ENCODE assay signal across 33 cellular contexts in the genomic region with DNA sequence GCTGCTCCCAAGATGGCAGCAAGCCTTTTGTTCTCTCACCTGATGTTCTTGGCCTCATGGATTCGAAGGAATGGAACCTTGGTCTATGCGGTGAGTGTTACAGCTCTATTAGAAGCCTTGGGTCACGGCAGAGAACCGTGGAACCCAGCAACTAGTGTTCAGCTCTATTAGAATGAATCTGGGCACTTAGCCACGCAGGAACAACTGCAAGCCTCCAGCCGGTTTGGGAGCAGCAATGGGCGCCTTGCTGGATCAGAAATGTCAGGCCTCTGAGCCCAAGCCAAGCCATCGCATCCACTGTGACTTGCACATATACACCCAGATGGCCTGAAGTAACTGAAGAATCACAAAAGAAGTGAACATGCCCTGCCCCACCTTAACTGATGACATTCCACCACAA.
DNase-seq lines count a peak whose midpoint lies in the region; ATAC-seq and TF ChIP-seq lines count a peak whose summit lies in the region.
"Had no signal": no experiment of that assay in that cellular context is flagged by ENCODE, and none has a peak within 500 bp of the region (broad histone marks: within the 10 kb centered on the region; RNA-seq: fewer than 3 reads in every experiment).

No MANE protein-coding gene starts in this region.

- no peaks in the 10 kb centered on the region for H3K27me3 Mint-ChIP-seq in endodermal cell (ENCODE audit: insufficient read depth)
- no peaks in the 10 kb centered on the region for H3K27me3 Mint-ChIP-seq in activated CD8-positive, alpha-beta memory T cell treated with anti-CD3 and anti-CD28 coated beads, Interleukin-2, amount 10 ng/mL, durations not matched to agents 7 days and 5 days
- H3K27me3 Mint-ChIP-seq: B cell; CD4-positive, alpha-beta memory T cell; CD4-positive, alpha-beta T cell; CD4-positive, CD25-positive, alpha-beta regulatory T cell had no signal

- peak overlapping the region; percentile 87; the same call in 1 of the 2 replicates for H3K27ac ChIP-seq in HUES6 (ENCODE audit: low read depth, low read length)
- no peak overlapping the region for H3K27ac ChIP-seq in endodermal cell (ENCODE audit: low read depth, low read length)
- no peak overlapping the region for H3K27ac ChIP-seq in spleen
- H3K27ac ChIP-seq in dorsolateral prefrontal cortex = no peak overlapping the region
- H3K27ac ChIP-seq: 22Rv1; A549; BLaER1; BLaER1 treated with 17β-estradiol and CSF1 and Interleukin-3, amounts not matched to agents 10 nM and 100 nM; C4-2B had no signal

- ATAC-seq in activated CD8-positive, alpha-beta memory T cell treated with anti-CD3 and anti-CD28 coated beads, Interleukin-2, amount 10 ng/mL, durations not matched to agents 7 days and 5 days = no peak
- ATAC-seq: A549; CD8-positive, alpha-beta T cell had no signal

- H3K4me1 ChIP-seq in HUES6 (ENCODE audit: control insufficient read depth, insufficient read depth, low read length) (no peaks in the 10 kb centered on the region; the same call in 1 of the 2 replicates), endodermal cell (ENCODE audit: control insufficient read depth, insufficient read depth, low read length) (no peaks in the 10 kb centered on the region), spleen (no peaks in the 10 kb centered on the region)
- H3K4me1 ChIP-seq: A549; BE2C; BLaER1; BLaER1 treated with 17β-estradiol and CSF1 and Interleukin-3, amounts not matched to agents 10 nM and 100 nM; Caco-2 had no signal

- no peaks in the 10 kb centered on the region; the same call in 1 of the 2 replicates for H3K36me3 ChIP-seq in HUES6 (ENCODE audit: control insufficient read depth, insufficient read depth, low read length)
- H3K36me3 ChIP-seq in endodermal cell (ENCODE audit: control insufficient read depth, insufficient read depth, low read length) = no peaks in the 10 kb centered on the region
- H3K36me3 ChIP-seq in spleen = no peaks in the 10 kb centered on the region
- H3K36me3 ChIP-seq: BE2C; BLaER1; BLaER1 treated with 17β-estradiol and CSF1 and Interleukin-3, amounts not matched to agents 10 nM and 100 nM had no signal

- H3K4me3 Mint-ChIP-seq in endodermal cell = no peak overlapping the region
- no peak overlapping the region for H3K4me3 Mint-ChIP-seq in activated CD8-positive, alpha-beta memory T cell treated with anti-CD3 and anti-CD28 coated beads, Interleukin-2, amount 10 ng/mL, durations not matched to agents 7 days and 5 days
- H3K4me3 Mint-ChIP-seq: B cell; CD14-positive monocyte; CD4-positive, alpha-beta memory T cell; CD4-positive, alpha-beta T cell; CD4-positive, CD25-positive, alpha-beta regulatory T cell; CD8-positive, alpha-beta memory T cell; CD8-positive, alpha-beta T cell had no signal

- H3K27ac Mint-ChIP-seq in endodermal cell = no peak overlapping the region
- H3K27ac Mint-ChIP-seq in activated CD8-positive, alpha-beta memory T cell treated with anti-CD3 and anti-CD28 coated beads, Interleukin-2, amount 10 ng/mL, durations not matched to agents 7 days and 5 days = no peak overlapping the region
- H3K27ac Mint-ChIP-seq: B cell; CD14-positive monocyte; CD4-positive, alpha-beta memory T cell; CD4-positive, alpha-beta T cell; CD4-positive, CD25-positive, alpha-beta regulatory T cell; CD8-positive, alpha-beta memory T cell; CD8-positive, alpha-beta T cell had no signal

- H3K36me3 Mint-ChIP-seq in endodermal cell (ENCODE audit: low read depth) = peaks cover 3% of the 10 kb centered on the region
- no peaks in the 10 kb centered on the region for H3K36me3 Mint-ChIP-seq in activated CD8-positive, alpha-beta memory T cell treated with anti-CD3 and anti-CD28 coated beads, Interleukin-2, amount 10 ng/mL, durations not matched to agents 7 days and 5 days
- H3K36me3 Mint-ChIP-seq: CD14-positive monocyte; CD4-positive, alpha-beta memory T cell; CD4-positive, CD25-positive, alpha-beta regulatory T cell; CD8-positive, alpha-beta memory T cell; CD8-positive, alpha-beta T cell had no signal

- H3K4me1 Mint-ChIP-seq in endodermal cell = peaks cover 1% of the 10 kb centered on the region
- H3K4me1 Mint-ChIP-seq in activated CD8-positive, alpha-beta memory T cell treated with anti-CD3 and anti-CD28 coated beads, Interleukin-2, amount 10 ng/mL, durations not matched to agents 7 days and 5 days = no peaks in the 10 kb centered on the region
- H3K4me1 Mint-ChIP-seq: B cell; CD14-positive monocyte; CD4-positive, alpha-beta memory T cell; CD4-positive, CD25-positive, alpha-beta regulatory T cell; CD8-positive, alpha-beta memory T cell had no signal

- H3K9ac ChIP-seq in HUES6 (ENCODE audit: low read length) (peak overlapping the region; percentile 91), endodermal cell (ENCODE audit: extremely low read depth, low read length, poor library complexity, severe bottlenecking) (no peak overlapping the region)
- H3K9ac ChIP-seq: BLaER1; BLaER1 treated with 17β-estradiol and CSF1 and Interleukin-3, amounts not matched to agents 10 nM and 100 nM had no signal

- TF ChIP-seq CTCF in endodermal cell (conservative IDR thresholded peaks at IDR 0.05) (no peak), spleen (IDR thresholded peaks at IDR 0.05 in 8 of 11, conservative IDR thresholded peaks at IDR 0.05 in 3 of 11) (no peak), dorsolateral prefrontal cortex (IDR thresholded peaks at IDR 0.05 in 54 of 56, conservative IDR thresholded peaks at IDR 0.05 in 2 of 56; ENCODE audit: low read depth in 1 of 56, partially characterized antibody in 56 of 56) (no peak)

- 95 to 97% methylated on average over 5 to 8 of the region's 8 CpGs for WGBS in endodermal cell (ENCODE audit: insufficient coverage in 1 of 2, insufficient read length in 1 of 2), 2 experiments
- 81 to 89% (median 83%) methylated on average over 8 of the region's 8 CpGs for WGBS in spleen, 5 donors

- H3K9me3 ChIP-seq in HUES6 (ENCODE audit: control insufficient read depth, insufficient read depth, low read depth, low read length) = no peaks in the 10 kb centered on the region
- no peaks in the 10 kb centered on the region for H3K9me3 ChIP-seq in endodermal cell (ENCODE audit: control insufficient read depth, low read length)
- peaks cover 0 to 12% (median 0%) of the 10 kb centered on the region in 8 donors for H3K9me3 ChIP-seq in spleen
- H3K9me3 ChIP-seq: A549; BE2C; BLaER1; BLaER1 treated with 17β-estradiol and CSF1 and Interleukin-3, amounts not matched to agents 10 nM and 100 nM; Caco-2 had no signal

- TF ChIP-seq POLR2A in spleen (IDR thresholded peaks at IDR 0.05) = no peak

- CTCF ChIA-PET in activated CD8-positive, alpha-beta memory T cell treated with anti-CD3 and anti-CD28 coated beads, Interleukin-2, amount 10 ng/mL, durations not matched to agents 7 days and 5 days (lab: Charles Lee) = no interaction called here

- intact Hi-C loops in spleen (cut with DNase I; ENCODE audit: low total_unique reads) = no loop called here
- intact Hi-C loops in dorsolateral prefrontal cortex (cut with DNase I) = no loop called here

- no peaks in the 10 kb centered on the region for H3K27me3 ChIP-seq in HUES6 (ENCODE audit: control insufficient read depth, insufficient read depth, low read length)
- H3K27me3 ChIP-seq in endodermal cell (ENCODE audit: control insufficient read depth, insufficient read depth, low read length, poor library complexity, severe bottlenecking) = no peaks in the 10 kb centered on the region
- no peaks in the 10 kb centered on the region for H3K27me3 ChIP-seq in spleen (replicated peaks in 1 of 7)
- H3K27me3 ChIP-seq in dorsolateral prefrontal cortex = no peaks in the 10 kb centered on the region
- H3K27me3 ChIP-seq: BE2C; BLaER1; BLaER1 treated with 17β-estradiol and CSF1 and Interleukin-3, amounts not matched to agents 10 nM and 100 nM had no signal

- H3K9me3 Mint-ChIP-seq in endodermal cell = peaks cover 29% of the 10 kb centered on the region
- peaks cover 17% of the 10 kb centered on the region for H3K9me3 Mint-ChIP-seq in activated CD8-positive, alpha-beta memory T cell treated with anti-CD3 and anti-CD28 coated beads, Interleukin-2, amount 10 ng/mL, durations not matched to agents 7 days and 5 days (ENCODE audit: low read depth)

- peak overlapping the region; percentile 35; the same call in 1 of the 2 replicates for H3K4me3 ChIP-seq in HUES6 (ENCODE audit: low read depth, low read length)
- no peak overlapping the region for H3K4me3 ChIP-seq in endodermal cell (ENCODE audit: low read length)
- no peak overlapping the region for H3K4me3 ChIP-seq in spleen
- no peak overlapping the region for H3K4me3 ChIP-seq in dorsolateral prefrontal cortex
- H3K4me3 ChIP-seq: A549; BLaER1; BLaER1 treated with 17β-estradiol and CSF1 and Interleukin-3, amounts not matched to agents 10 nM and 100 nM had no signal

- peak; percentile 40 for DNase-seq in endodermal cell
- peak; percentile 60 for DNase-seq in spleen
- no peak for DNase-seq in activated CD8-positive, alpha-beta memory T cell treated with anti-CD3 and anti-CD28 coated beads, Interleukin-2, amount 10 ng/mL, durations not matched to agents 7 days and 5 days
- DNase-seq in activated CD4-positive, alpha-beta T cell treated with anti-CD3 and anti-CD28 coated beads, Interleukin-2, amount 50 U/mL, for 4 hours = no peak
- no peak for DNase-seq in dorsolateral prefrontal cortex
- DNase-seq: 8988T; ACHN; AML-193; BE2C; C1 segment of cervical spinal cord; Caco-2; Calu3; CD4-positive, alpha-beta memory T cell; CD4-positive, alpha-beta T cell; CD4-positive, CD25-positive, alpha-beta regulatory T cell; CD8-positive, alpha-beta memory T cell; CD8-positive, alpha-beta T cell; COR-L47; DMS 273 treated with DMSO at 0.1 percent for 48 hours; DMS153; DMS53; DMS79; DMS79 treated with DMSO at 0.1 percent for 48 hours; DND-41; EL had no signal

Comparison
In these comparisons a context has a peak if more than half of its experiments do, and no peak if none do; other contexts are left out.
1. DNase-seq: peak in endodermal cell (single experiment) and spleen (single experiment); none in activated CD8-positive, alpha-beta memory T cell treated with anti-CD3 and anti-CD28 coated beads, Interleukin-2, amount 10 ng/mL, durations not matched to agents 7 days and 5 days (single experiment), activated CD4-positive, alpha-beta T cell treated with anti-CD3 and anti-CD28 coated beads, Interleukin-2, amount 50 U/mL, for 4 hours (0 of 2) and dorsolateral prefrontal cortex (0 of 10).